Comparison of ENCODE assay signal across 8 cellular contexts in genomic region chr15:60585743-60586708, GRCh38.
DNase-seq lines count a peak whose midpoint lies in the region; ATAC-seq and TF ChIP-seq lines count a peak whose summit lies in the region.

No MANE protein-coding gene starts in this region.

- H3K27me3 ChIP-seq in IMR-90 (ENCODE audit: control insufficient read depth, insufficient read depth, low read length) (no peaks in the 10 kb centered on the region), NT2/D1 (ENCODE audit: insufficient read depth, insufficient read length) (peaks cover 24% of the 10 kb centered on the region), osteoblast (ENCODE audit: insufficient read depth, low read length) (peaks cover 8% of the 10 kb centered on the region)

- H4K91ac ChIP-seq in IMR-90 (ENCODE audit: insufficient read depth, low read depth, low read length), result no peak overlapping the region

- H3K4me3 Mint-ChIP-seq in activated naive CD4-positive, alpha-beta T cell treated with anti-CD3 and anti-CD28 coated beads, Interleukin-2, amount 10 ng/mL, durations not matched to agents 7 days and 5 days, result peak overlapping the region; percentile 44

- peak overlapping the region; percentile 98 for H3K27ac Mint-ChIP-seq in activated naive CD4-positive, alpha-beta T cell treated with anti-CD3 and anti-CD28 coated beads, Interleukin-2, amount 10 ng/mL, durations not matched to agents 7 days and 5 days

- H2BK15ac ChIP-seq in IMR-90 (ENCODE audit: low read depth, low read length), result 0 out of 3 replicates have a peak overlapping the region, but pooled peaks have one; percentile 28

- H3K36me3 ChIP-seq in IMR-90 (ENCODE audit: control insufficient read depth, insufficient read depth, low read length) (no peaks in the 10 kb centered on the region), NT2/D1 (ENCODE audit: insufficient read depth, insufficient read length, low read length) (no peaks in the 10 kb centered on the region), osteoblast (ENCODE audit: insufficient read depth, low read length) (no peaks in the 10 kb centered on the region)

- H3K9me1 ChIP-seq in IMR-90 (ENCODE audit: insufficient read depth, low read length), result no peaks in the 10 kb centered on the region; the same call in 1 of the 2 replicates

- no peak overlapping the region for H3K23ac ChIP-seq in IMR-90 (ENCODE audit: low read depth, low read length)

- H3K79me2 ChIP-seq in osteoblast (ENCODE audit: insufficient read depth, low read length), result peaks cover 43% of the 10 kb centered on the region

- H3K4me1 Mint-ChIP-seq in activated naive CD4-positive, alpha-beta T cell treated with anti-CD3 and anti-CD28 coated beads, Interleukin-2, amount 10 ng/mL, durations not matched to agents 7 days and 5 days, result peaks cover 88% of the 10 kb centered on the region

- H3K18ac ChIP-seq in IMR-90 (ENCODE audit: low read depth, low read length), result no peak overlapping the region

- dilution Hi-C loops in IMR-90 (cut with HindIII; ENCODE audit: low sequenced_read_pairs, unreplicated experiment), result no loop called here

- H3K4me2 ChIP-seq in IMR-90 (ENCODE audit: low read depth, low read length), result peak overlapping the region; percentile 6; the same call in 1 of the 2 replicates
- no peak overlapping the region for H3K4me2 ChIP-seq in osteoblast (ENCODE audit: insufficient read depth, low read length)

- H3K4me1 ChIP-seq in IMR-90 (ENCODE audit: control insufficient read depth, insufficient read depth, low read length) (peaks cover 17% of the 10 kb centered on the region), NT2/D1 (ENCODE audit: insufficient read depth, insufficient read length) (no peaks in the 10 kb centered on the region), osteoblast (ENCODE audit: insufficient read depth, low read length) (no peaks in the 10 kb centered on the region)

- H4K20me1 ChIP-seq in IMR-90 (ENCODE audit: insufficient read depth, low read length), result no peaks in the 10 kb centered on the region
- H4K20me1 ChIP-seq in osteoblast (ENCODE audit: insufficient read depth, low read length), result no peaks in the 10 kb centered on the region

- H3K14ac ChIP-seq in IMR-90 (replicated peaks; ENCODE audit: low read depth, low read length), result no peak overlapping the region

- CTCF ChIA-PET in IMR-90 (lab: Yijun Ruan, JAX), result interaction anchor here (0.5 to 2.5 kb wide), 17 partner anchors 11 to 1248 kb away, joined by 3 to 21 read pairs (median 3); no protein-coding TSS in a partner anchor
- CTCF ChIA-PET in activated naive CD4-positive, alpha-beta T cell treated with anti-CD3 and anti-CD28 coated beads, Interleukin-2, amount 10 ng/mL, durations not matched to agents 7 days and 5 days (lab: Charles Lee), result interaction anchor here (0.6 to 6.3 kb wide), 29 partner anchors 9 to 1248 kb away, joined by 3 to 83 read pairs (median 3); no protein-coding TSS in a partner anchor

- H3K36me3 Mint-ChIP-seq in activated naive CD4-positive, alpha-beta T cell treated with anti-CD3 and anti-CD28 coated beads, Interleukin-2, amount 10 ng/mL, durations not matched to agents 7 days and 5 days, result peaks cover 21% of the 10 kb centered on the region

- H3K56ac ChIP-seq in IMR-90 (ENCODE audit: extremely low read depth, insufficient read depth, low read length), result no peak overlapping the region

- no peaks in the 10 kb centered on the region for H3K9me3 ChIP-seq in IMR-90 (ENCODE audit: control insufficient read depth, insufficient read depth, low read length)
- H3K9me3 ChIP-seq in NT2/D1 (ENCODE audit: insufficient read depth, low read length), result no peaks in the 10 kb centered on the region
- no peaks in the 10 kb centered on the region for H3K9me3 ChIP-seq in osteoblast (ENCODE audit: low read depth, low read length)

- in situ Hi-C loops in IMR-90 (cut with MboI; ENCODE audit: low sequenced_read_pairs), result loop anchor here (5.0 to 10.0 kb wide), 3 partner anchors 329 to 1249 kb away; no protein-coding TSS in a partner anchor

- H3K9me3 Mint-ChIP-seq in activated naive CD4-positive, alpha-beta T cell treated with anti-CD3 and anti-CD28 coated beads, Interleukin-2, amount 10 ng/mL, durations not matched to agents 7 days and 5 days, result no peaks in the 10 kb centered on the region

- DNase-seq in GDM1 (lab: John Stamatoyannopoulos, UW) (peak; percentile 8), IMR-90 (peak; percentile 78), NT2/D1 (ENCODE audit: low read depth, low spot score) (peak; percentile 59), foreskin melanocyte (peak; percentile 50), osteoblast (ENCODE audit: insufficient read length, low spot score, missing footprints) (peak; percentile 88), T-helper 9 cell (no peak), NCI-H128 (lab: John Stamatoyannopoulos, UW; ENCODE audit: unreplicated experiment) (no peak)
- peak; percentile 72 for DNase-seq in activated naive CD4-positive, alpha-beta T cell treated with anti-CD3 and anti-CD28 coated beads, Interleukin-2, amount 10 ng/mL, durations not matched to agents 7 days and 5 days

- no TSS peak for BruUV-seq in IMR-90 (replicated peaks; lab: Mats Ljungman, UMichigan)

- no peak overlapping the region for H3K9ac ChIP-seq in IMR-90 (ENCODE audit: low read depth, low read length)
- H3K9ac ChIP-seq in NT2/D1 (ENCODE audit: insufficient read length, low read depth), result no peak overlapping the region

- H2AK5ac ChIP-seq in IMR-90 (ENCODE audit: low read depth, low read length), result peak overlapping the region; percentile 76; the same call in 1 of the 2 replicates

- 0 out of 2 replicates have a peak, but pooled peaks have one; percentile 37 for TF ChIP-seq POLR2A in IMR-90 (IDR thresholded peaks at IDR 0.05; ENCODE audit: low read depth, low read length)

- H3K4me3 ChIP-seq in IMR-90 (ENCODE audit: insufficient read depth, low read depth, low read length) (no peak overlapping the region), NT2/D1 (ENCODE audit: insufficient read length, low read depth) (no peak overlapping the region), osteoblast (ENCODE audit: insufficient read depth, low read length) (no peak overlapping the region)

- no peak overlapping the region for H2BK5ac ChIP-seq in IMR-90 (ENCODE audit: low read depth, low read length, poor library complexity, severe bottlenecking)

- WGBS in IMR-90 (ENCODE audit: extremely low coverage in 2 of 2, insufficient read length in 1 of 2), 2 experiments, result 37% methylated on average over 3 of the region's 6 CpGs; no CpG with 5 or more reads in 1 of the 2 experiments

- no peak overlapping the region for H2AFZ ChIP-seq in IMR-90 (replicated peaks; ENCODE audit: low read length, poor library complexity)
- H2AFZ ChIP-seq in osteoblast (ENCODE audit: low read length), result no peak overlapping the region

- H3K4ac ChIP-seq in IMR-90 (ENCODE audit: low read depth, low read length), result no peak overlapping the region

- no peaks in the 10 kb centered on the region for H3K27me3 Mint-ChIP-seq in activated naive CD4-positive, alpha-beta T cell treated with anti-CD3 and anti-CD28 coated beads, Interleukin-2, amount 10 ng/mL, durations not matched to agents 7 days and 5 days

- H2BK20ac ChIP-seq in IMR-90 (ENCODE audit: low read depth, low read length), result no peak overlapping the region

- H3K27ac ChIP-seq in IMR-90 (ENCODE audit: insufficient read depth, low read length), result no peak overlapping the region
- no peak overlapping the region for H3K27ac ChIP-seq in osteoblast (ENCODE audit: low read depth, low read length)

- intact Hi-C loops in IMR-90 (cut with micrococcal nuclease), result loop anchor here (1.0 to 5.0 kb wide), 5 partner anchors 77 to 1249 kb away; no protein-coding TSS in a partner anchor

- ATAC-seq in IMR-90 (ENCODE audit: low read depth), result peak; percentile 81

- H4K8ac ChIP-seq in IMR-90 (ENCODE audit: low read depth in 2 of 2, low read length in 2 of 2), result no peak overlapping the region

- H3K79me1 ChIP-seq in IMR-90 (ENCODE audit: low read depth in 1 of 2, low read length in 2 of 2), result peaks cover 12 to 19% of the 10 kb centered on the region in 2 experiments; a peak in 3 of 4 replicates

- TF ChIP-seq CTCF in IMR-90 (conservative IDR thresholded peaks at IDR 0.05; ENCODE audit: low read depth, low read length) (peak; percentile 92), osteoblast (IDR thresholded peaks at IDR 0.05; ENCODE audit: extremely low read depth, low read depth, low read length) (peak; percentile 94)

- no peak overlapping the region; the same call in 1 of the 2 replicates for H4K5ac ChIP-seq in IMR-90 (ENCODE audit: low read depth, low read length)

- H2AK9ac ChIP-seq in IMR-90 (replicated peaks; ENCODE audit: low read depth, low read length, poor library complexity), result no peak overlapping the region

- TF ChIP-seq RAD21 in IMR-90 (IDR thresholded peaks at IDR 0.05; ENCODE audit: low read length), result peak; percentile 92

- POLR2A ChIA-PET in IMR-90 (lab: Charles Lee; ENCODE audit: unreplicated experiment), result no interaction called here

- H2BK120ac ChIP-seq in IMR-90 (ENCODE audit: low read depth, low read length), result no peak overlapping the region

TF ChIP-seq in IMR-90, 13 proteins besides CTCF, POLR2A, EP300 and RAD21:
- TF ChIP-seq FOS (IDR thresholded peaks at IDR 0.05; ENCODE audit: low read depth, low read length), result no peak
- TF ChIP-seq SMC3 (IDR thresholded peaks at IDR 0.05; ENCODE audit: low read depth, low read length), result peak; percentile 85

Comparison
In these comparisons a context has a peak if more than half of its experiments do, and no peak if none do; other contexts are left out.
1. DNase-seq: peak in GDM1 (single experiment), IMR-90 (single experiment), NT2/D1 (single experiment), activated naive CD4-positive, alpha-beta T cell treated with anti-CD3 and anti-CD28 coated beads, Interleukin-2, amount 10 ng/mL, durations not matched to agents 7 days and 5 days (single experiment), foreskin melanocyte (single experiment) and osteoblast (single experiment); none in T-helper 9 cell (single experiment) and NCI-H128 (single experiment).